Comparison of ENCODE assay signal across 25 cellular contexts in the genomic region with DNA sequence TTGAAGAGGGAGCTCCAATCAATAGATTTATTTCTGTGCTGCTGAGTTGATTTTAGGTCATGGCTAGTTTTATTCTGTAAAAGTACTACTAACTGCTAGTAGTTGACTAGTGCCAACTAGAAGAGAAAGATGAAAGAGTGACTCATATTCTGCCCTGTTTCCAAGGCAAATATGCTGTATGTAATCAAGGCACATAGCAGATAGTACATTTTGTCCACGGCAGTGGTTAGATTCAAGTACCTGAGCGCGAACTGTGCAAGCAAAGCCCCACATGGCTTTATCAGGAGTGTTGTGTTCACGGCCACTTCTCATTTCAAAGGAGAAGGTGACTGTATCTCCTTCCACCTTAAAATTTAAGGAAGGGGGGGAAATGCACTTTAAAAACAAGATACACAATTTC.
DNase-seq lines count a peak whose midpoint lies in the region; ATAC-seq and TF ChIP-seq lines count a peak whose summit lies in the region.
"Had no signal": no experiment of that assay in that cellular context is flagged by ENCODE, and none has a peak within 500 bp of the region (broad histone marks: within the 10 kb centered on the region; RNA-seq: fewer than 3 reads in every experiment).

No MANE protein-coding gene starts in this region.

- H3K27ac Mint-ChIP-seq in activated T-helper 17 cell treated with anti-CD3 and anti-CD28 coated beads, Interleukin-2, amount 50 U/mL, for 72 hours = peak overlapping the region; percentile 41
- H3K27ac Mint-ChIP-seq in immature natural killer cell = peak overlapping the region in 1 of 6 donors; percentile 20
- H3K27ac Mint-ChIP-seq in CD8-positive, alpha-beta T cell = no peak overlapping the region
- H3K27ac Mint-ChIP-seq: activated CD8-positive, alpha-beta T cell treated with anti-CD3 and anti-CD28 coated beads for 36 hours; activated naive CD4-positive, alpha-beta T cell treated with anti-CD3 and anti-CD28 coated beads, Interleukin-2, amount 50 U/mL, for 24 hours; neural progenitor cell; stimulated activated naive B cell treated with anti-CD40 and anti-IgM and Interleukin-4, amounts not matched to agents 10 μg/mL and 1 μg/mL and 100 μg/mL, for 72 hours; T-helper 1 cell treated with Interleukin-12 subunit alpha and Interleukin-12 subunit beta and Interleukin-4 antibody, amounts not matched to agents 30 μg/mL and 1 μg/mL, for 36 hours had no signal

- intact Hi-C loops in CD8-positive, alpha-beta T cell (cut with DNase I, micrococcal nuclease) = no loop called here

- H3K4me3 Mint-ChIP-seq in activated T-helper 17 cell treated with anti-CD3 and anti-CD28 coated beads, Interleukin-2, amount 50 U/mL, for 72 hours = no peak overlapping the region
- no peak overlapping the region for H3K4me3 Mint-ChIP-seq in immature natural killer cell
- H3K4me3 Mint-ChIP-seq in CD8-positive, alpha-beta T cell = no peak overlapping the region
- H3K4me3 Mint-ChIP-seq: activated CD8-positive, alpha-beta T cell treated with anti-CD3 and anti-CD28 coated beads for 36 hours; activated naive CD4-positive, alpha-beta T cell treated with anti-CD3 and anti-CD28 coated beads, Interleukin-2, amount 50 U/mL, for 24 hours; CD4-positive, alpha-beta memory T cell; neural progenitor cell; stimulated activated naive B cell treated with anti-CD40 and anti-IgM and Interleukin-4, amounts not matched to agents 10 μg/mL and 1 μg/mL and 100 μg/mL, for 72 hours; T-helper 1 cell treated with Interleukin-12 subunit alpha and Interleukin-12 subunit beta and Interleukin-4 antibody, amounts not matched to agents 30 μg/mL and 1 μg/mL, for 36 hours had no signal

- no peaks in the 10 kb centered on the region for H3K27me3 ChIP-seq in CD8-positive, alpha-beta T cell (ENCODE audit: insufficient read depth, low read length)
- H3K27me3 ChIP-seq: neural progenitor cell had no signal

- CTCF ChIA-PET in CD8-positive, alpha-beta T cell (lab: Charles Lee) = no interaction called here

- peaks cover 25% of the 10 kb centered on the region for H3K36me3 ChIP-seq in CD8-positive, alpha-beta T cell (ENCODE audit: insufficient read depth, low read length)

- POLR2A ChIA-PET in CD8-positive, alpha-beta T cell (lab: Charles Lee) = no interaction called here

- H3K36me3 Mint-ChIP-seq in activated T-helper 17 cell treated with anti-CD3 and anti-CD28 coated beads, Interleukin-2, amount 50 U/mL, for 72 hours (ENCODE audit: low read depth) = peaks cover 62% of the 10 kb centered on the region
- H3K36me3 Mint-ChIP-seq in immature natural killer cell = peaks cover 14 to 48% (median 35%) of the 10 kb centered on the region in 3 donors
- H3K36me3 Mint-ChIP-seq in CD8-positive, alpha-beta T cell = peaks cover 69% of the 10 kb centered on the region

- H3K9me3 ChIP-seq in CD8-positive, alpha-beta T cell (ENCODE audit: low read length) = no peaks in the 10 kb centered on the region
- H3K9me3 ChIP-seq: mucosa of descending colon had no signal

- ATAC-seq in activated T-helper 17 cell treated with anti-CD3 and anti-CD28 coated beads, Interleukin-2, amount 50 U/mL, for 72 hours (replicated peaks) = no peak
- no peak for ATAC-seq in CD8-positive, alpha-beta T cell
- ATAC-seq: activated CD8-positive, alpha-beta T cell treated with anti-CD3 and anti-CD28 coated beads for 36 hours; mucosa of descending colon; stimulated activated naive B cell treated with anti-CD40 and anti-IgM and Interleukin-4, amounts not matched to agents 10 μg/mL and 1 μg/mL and 100 μg/mL, for 72 hours had no signal

- no peaks in the 10 kb centered on the region for H3K27me3 Mint-ChIP-seq in activated T-helper 17 cell treated with anti-CD3 and anti-CD28 coated beads, Interleukin-2, amount 50 U/mL, for 72 hours
- H3K27me3 Mint-ChIP-seq in immature natural killer cell (ENCODE audit: low read depth in 3 of 3) = peaks cover 0 to 4% (median 0%) of the 10 kb centered on the region in 3 donors
- H3K27me3 Mint-ChIP-seq in CD8-positive, alpha-beta T cell (ENCODE audit: low read depth) = no peaks in the 10 kb centered on the region
- H3K27me3 Mint-ChIP-seq: activated CD8-positive, alpha-beta T cell treated with anti-CD3 and anti-CD28 coated beads for 36 hours; activated naive CD4-positive, alpha-beta T cell treated with anti-CD3 and anti-CD28 coated beads, Interleukin-2, amount 50 U/mL, for 24 hours; CD4-positive, alpha-beta memory T cell; stimulated activated naive B cell treated with anti-CD40 and anti-IgM and Interleukin-4, amounts not matched to agents 10 μg/mL and 1 μg/mL and 100 μg/mL, for 72 hours had no signal

- no peak for TF ChIP-seq CTCF in fibroblast of mammary gland (conservative IDR thresholded peaks at IDR 0.05; ENCODE audit: control insufficient read depth, insufficient read depth, low read depth, low read length)
- no peak for TF ChIP-seq CTCF in CD8-positive, alpha-beta T cell (IDR thresholded peaks at IDR 0.05)

- DNase-seq in DMS53 treated with DMSO at 0.1 percent for 48 hours (lab: John Stamatoyannopoulos, UW; ENCODE audit: unreplicated experiment) = peak; percentile 44
- DNase-seq in fibroblast of mammary gland (ENCODE audit: low read depth) = peak; percentile 60
- DNase-seq in non-pigmented ciliary epithelial cell (ENCODE audit: low read depth) = peak; percentile 22
- no peak for DNase-seq in immature natural killer cell
- DNase-seq in retina = no peak
- no peak for DNase-seq in superior temporal gyrus (ENCODE audit: extremely low spot score)
- no peak for DNase-seq in CD8-positive, alpha-beta T cell
- DNase-seq: activated CD8-positive, alpha-beta T cell treated with anti-CD3 and anti-CD28 coated beads for 36 hours; activated T-cell treated with anti-CD3 and anti-CD28 coated beads, Interleukin-2, amount 50 U/mL, for 48 hours; CD4-positive, alpha-beta memory T cell; central memory CD4-positive, alpha-beta T cell; effector CD8-positive, alpha-beta T cell; foreskin melanocyte; mucosa of descending colon; MV-4-11; NCI-H187 treated with DMSO at 0.1 percent for 48 hours; NCI-H524 treated with DMSO at 0.1 percent for 48 hours; SIG-M5; stimulated activated CD4-positive, alpha-beta T cell treated with anti-CD3 and anti-CD28 coated beads, Interleukin-15, amount 100 ng/mL, for 24 hours; stimulated activated naive B cell treated with anti-CD40 and anti-IgM and Interleukin-4, amounts not matched to agents 10 μg/mL and 1 μg/mL and 100 μg/mL, for 72 hours had no signal

- H3K27ac ChIP-seq in CD8-positive, alpha-beta T cell (ENCODE audit: low read depth, low read length) = no peak overlapping the region
- H3K27ac ChIP-seq: neural progenitor cell, VCaP had no signal

- no peaks in the 10 kb centered on the region for H3K4me1 Mint-ChIP-seq in activated T-helper 17 cell treated with anti-CD3 and anti-CD28 coated beads, Interleukin-2, amount 50 U/mL, for 72 hours
- no peaks in the 10 kb centered on the region for H3K4me1 Mint-ChIP-seq in immature natural killer cell
- H3K4me1 Mint-ChIP-seq in CD8-positive, alpha-beta T cell (ENCODE audit: low read depth) = no peaks in the 10 kb centered on the region
- H3K4me1 Mint-ChIP-seq: activated naive CD4-positive, alpha-beta T cell treated with anti-CD3 and anti-CD28 coated beads, Interleukin-2, amount 50 U/mL, for 24 hours; CD4-positive, alpha-beta memory T cell; neural progenitor cell; stimulated activated naive B cell treated with anti-CD40 and anti-IgM and Interleukin-4, amounts not matched to agents 10 μg/mL and 1 μg/mL and 100 μg/mL, for 72 hours had no signal

- H3K4me1 ChIP-seq in CD8-positive, alpha-beta T cell (ENCODE audit: insufficient read depth, low read length) = no peaks in the 10 kb centered on the region
- H3K4me1 ChIP-seq: neural progenitor cell had no signal

- no peaks in the 10 kb centered on the region for H3K9me3 Mint-ChIP-seq in activated T-helper 17 cell treated with anti-CD3 and anti-CD28 coated beads, Interleukin-2, amount 50 U/mL, for 72 hours
- no peaks in the 10 kb centered on the region for H3K9me3 Mint-ChIP-seq in immature natural killer cell
- H3K9me3 Mint-ChIP-seq in CD8-positive, alpha-beta T cell = no peaks in the 10 kb centered on the region
- H3K9me3 Mint-ChIP-seq: activated CD8-positive, alpha-beta T cell treated with anti-CD3 and anti-CD28 coated beads for 36 hours; activated naive CD4-positive, alpha-beta T cell treated with anti-CD3 and anti-CD28 coated beads, Interleukin-2, amount 50 U/mL, for 24 hours; CD4-positive, alpha-beta memory T cell; neural progenitor cell; stimulated activated naive B cell treated with anti-CD40 and anti-IgM and Interleukin-4, amounts not matched to agents 10 μg/mL and 1 μg/mL and 100 μg/mL, for 72 hours; T-helper 1 cell treated with Interleukin-12 subunit alpha and Interleukin-12 subunit beta and Interleukin-4 antibody, amounts not matched to agents 30 μg/mL and 1 μg/mL, for 36 hours had no signal

- no peak overlapping the region for H3K4me3 ChIP-seq in fibroblast of mammary gland (ENCODE audit: control insufficient read depth, low read depth, low read length)
- H3K4me3 ChIP-seq in CD8-positive, alpha-beta T cell (ENCODE audit: low read depth, low read length) = no peak overlapping the region
- H3K4me3 ChIP-seq: mucosa of descending colon, neural progenitor cell had no signal

Comparison
In these comparisons a context has a peak if more than half of its experiments do, and no peak if none do; other contexts are left out.
1. DNase-seq: peak in DMS53 treated with DMSO at 0.1 percent for 48 hours (single experiment), fibroblast of mammary gland (single experiment) and non-pigmented ciliary epithelial cell (single experiment); none in immature natural killer cell (0 of 3), retina (single experiment), superior temporal gyrus (single experiment) and CD8-positive, alpha-beta T cell (0 of 7).